In the genomic region with DNA sequence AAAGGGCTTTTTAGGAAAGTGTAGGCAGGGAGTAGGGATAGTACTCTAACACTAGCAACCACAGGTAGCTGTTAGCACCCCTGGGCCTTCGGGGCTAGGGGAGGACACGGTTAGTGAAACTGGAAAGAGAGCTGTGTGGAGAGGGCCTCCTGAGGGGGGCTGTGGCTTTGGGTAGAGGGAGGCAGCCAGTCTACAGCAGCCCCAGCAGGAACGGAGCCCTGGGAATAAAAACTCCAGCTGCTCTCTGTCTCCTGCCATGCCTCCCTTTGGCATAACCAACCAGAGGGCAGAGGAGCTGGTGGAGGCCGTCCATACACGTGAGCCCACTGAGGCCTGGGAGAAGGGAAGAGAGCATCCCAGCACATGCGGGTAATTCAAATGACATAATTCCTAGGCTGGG, we compare ENCODE assay signal across 22 cellular contexts.
DNase-seq lines count a peak whose midpoint lies in the region; ATAC-seq and TF ChIP-seq lines count a peak whose summit lies in the region.
"Had no signal": no experiment of that assay in that cellular context is flagged by ENCODE, and none has a peak within 500 bp of the region (broad histone marks: within the 10 kb centered on the region; RNA-seq: fewer than 3 reads in every experiment).

No MANE protein-coding gene starts in this region.

- no peak overlapping the region for H3K4me3 Mint-ChIP-seq in type B pancreatic cell
- H3K4me3 Mint-ChIP-seq: activated T-helper 17 cell treated with anti-CD3 and anti-CD28 coated beads, Interleukin-2, amount 50 U/mL, for 72 hours; natural killer cell; WTC11 had no signal

- DNase-seq in activated CD8-positive, alpha-beta memory T cell treated with anti-CD3 and anti-CD28 coated beads for 24 hours: peak; percentile 21
- no peak for DNase-seq in activated CD8-positive, alpha-beta memory T cell treated with anti-CD3 and anti-CD28 coated beads, Interleukin-2, amount 50 U/mL, for 4 hours
- DNase-seq in NCI-H2171 (lab: John Stamatoyannopoulos, UW) (peak; percentile 75), islet precursor cell (peak; percentile 27), type B pancreatic cell (ENCODE audit: extremely low spot score, unreplicated experiment) (peak; percentile 62), left colon (no peak)
- DNase-seq in activated CD4-positive, alpha-beta T cell treated with anti-CD3 and anti-CD28 coated beads for 48 hours: no peak
- DNase-seq: anterior cingulate cortex; BE2C; effector CD8-positive, alpha-beta T cell; glutamatergic neuron; HCEC 1CT; Karpas-422; natural killer cell; NCI-H1930; SIG-M5; stimulated activated CD4-positive, alpha-beta T cell treated with anti-CD3 and anti-CD28 coated beads, Interleukin-2, amount 100 ng/mL, for 48 hours; T1000 had no signal

- no peak for TF ChIP-seq CTCF in type B pancreatic cell (conservative IDR thresholded peaks at IDR 0.05)

- H3K9me3 Mint-ChIP-seq in type B pancreatic cell: no peaks in the 10 kb centered on the region
- H3K9me3 Mint-ChIP-seq: activated naive CD4-positive, alpha-beta T cell treated with anti-CD3 and anti-CD28 coated beads, Interleukin-2, amount 50 U/mL, for 72 hours; activated T-helper 17 cell treated with anti-CD3 and anti-CD28 coated beads, Interleukin-2, amount 50 U/mL, for 72 hours; natural killer cell; WTC11 had no signal

- H3K27me3 Mint-ChIP-seq in type B pancreatic cell: peaks cover 34% of the 10 kb centered on the region

- no peak overlapping the region for H3K27ac Mint-ChIP-seq in type B pancreatic cell
- H3K27ac Mint-ChIP-seq: activated naive CD4-positive, alpha-beta T cell treated with anti-CD3 and anti-CD28 coated beads, Interleukin-2, amount 50 U/mL, for 72 hours; activated T-helper 17 cell treated with anti-CD3 and anti-CD28 coated beads, Interleukin-2, amount 50 U/mL, for 72 hours; natural killer cell; WTC11 had no signal

- H3K4me1 Mint-ChIP-seq in type B pancreatic cell (ENCODE audit: unreplicated experiment): peaks cover 33% of the 10 kb centered on the region
- H3K4me1 Mint-ChIP-seq: activated T-helper 17 cell treated with anti-CD3 and anti-CD28 coated beads, Interleukin-2, amount 50 U/mL, for 72 hours; natural killer cell; WTC11 had no signal

- ATAC-seq in left colon: no peak
- no peak for ATAC-seq in GM21447 (IDR thresholded peaks at IDR 0.05; ENCODE audit: unreplicated experiment)
- ATAC-seq: activated naive CD4-positive, alpha-beta T cell treated with anti-CD3 and anti-CD28 coated beads, Interleukin-2, amount 50 U/mL, for 72 hours; activated T-helper 17 cell treated with anti-CD3 and anti-CD28 coated beads, Interleukin-2, amount 50 U/mL, for 72 hours; natural killer cell; WTC11 had no signal

- H3K36me3 Mint-ChIP-seq in type B pancreatic cell: no peaks in the 10 kb centered on the region
- H3K36me3 Mint-ChIP-seq: activated naive CD4-positive, alpha-beta T cell treated with anti-CD3 and anti-CD28 coated beads, Interleukin-2, amount 50 U/mL, for 72 hours; natural killer cell; WTC11 had no signal

- intact Hi-C loops in left colon (cut with DNase I, micrococcal nuclease): no loop called here

Comparison
In these comparisons a context has a peak if more than half of its experiments do, and no peak if none do; other contexts are left out.
1. DNase-seq: peak in activated CD8-positive, alpha-beta memory T cell treated with anti-CD3 and anti-CD28 coated beads for 24 hours (single experiment), NCI-H2171 (single experiment), islet precursor cell (single experiment) and type B pancreatic cell (single experiment); none in activated CD8-positive, alpha-beta memory T cell treated with anti-CD3 and anti-CD28 coated beads, Interleukin-2, amount 50 U/mL, for 4 hours (single experiment), left colon (0 of 2) and activated CD4-positive, alpha-beta T cell treated with anti-CD3 and anti-CD28 coated beads for 48 hours (single experiment).